Comparison of ENCODE assay signal across 10 cellular contexts in genomic region chr3:23712095-23712494, GRCh38.
A peak's percentile ranks its signal among the peaks of the same experiment; 100 is the strongest.
DNase-seq lines count a peak whose midpoint lies in the region; ATAC-seq and TF ChIP-seq lines count a peak whose summit lies in the region.
"Had no signal": no experiment of that assay in that cellular context is flagged by ENCODE, and none has a peak within 500 bp of the region (broad histone marks: within the 10 kb centered on the region; RNA-seq: fewer than 3 reads in every experiment).

No MANE protein-coding gene starts in this region.

- H3K27me3 ChIP-seq in heart right ventricle = no peaks in the 10 kb centered on the region

- TF ChIP-seq CTCF in heart right ventricle (IDR thresholded peaks at IDR 0.05) (no peak), MCF 10A (IDR thresholded peaks at IDR 0.05; ENCODE audit: unreplicated experiment) (no peak)

- ATAC-seq in GM18498 (IDR thresholded peaks at IDR 0.05; ENCODE audit: unreplicated experiment) (peak; percentile 91), GM21576 (IDR thresholded peaks at IDR 0.05; ENCODE audit: unreplicated experiment) (peak; percentile 88), HG03442 (IDR thresholded peaks at IDR 0.05; ENCODE audit: unreplicated experiment) (peak; percentile 93), heart right ventricle (peak in 3 of 8 donors; percentile 6 to 12 (median 7))

- H3K27me3 Mint-ChIP-seq in MCF 10A (ENCODE audit: insufficient read depth, unreplicated experiment) = no peaks in the 10 kb centered on the region

- POLR2A ChIA-PET in MCF 10A (lab: Yijun Ruan, JAX) = no interaction called here

- H3K27ac Mint-ChIP-seq in MCF 10A (ENCODE audit: low read depth, unreplicated experiment) = no peak overlapping the region
- H3K27ac Mint-ChIP-seq: activated naive CD8-positive, alpha-beta T cell treated with anti-CD3 and anti-CD28 coated beads, Interleukin-2, amount 10 ng/mL, durations not matched to agents 7 days and 5 days had no signal

- H3K4me3 ChIP-seq in heart right ventricle = peak overlapping the region in 5 of 10 donors; percentile 8 to 20 (median 10)

- peak overlapping the region in 8 of 10 donors; percentile 12 to 78 (median 65) for H3K27ac ChIP-seq in heart right ventricle

- 72 to 78% methylated on average over 6 of the region's 6 CpGs for WGBS in heart right ventricle, 2 donors

- H3K4me3 Mint-ChIP-seq in MCF 10A (ENCODE audit: unreplicated experiment) = no peak overlapping the region
- H3K4me3 Mint-ChIP-seq: activated naive CD8-positive, alpha-beta T cell treated with anti-CD3 and anti-CD28 coated beads, Interleukin-2, amount 10 ng/mL, durations not matched to agents 7 days and 5 days had no signal

- peaks cover 0 to 9% (median 0%) of the 10 kb centered on the region in 11 donors for H3K9me3 ChIP-seq in heart right ventricle

- H3K9me3 Mint-ChIP-seq in MCF 10A (ENCODE audit: unreplicated experiment) = no peaks in the 10 kb centered on the region
- H3K9me3 Mint-ChIP-seq: activated naive CD8-positive, alpha-beta T cell treated with anti-CD3 and anti-CD28 coated beads, Interleukin-2, amount 10 ng/mL, durations not matched to agents 7 days and 5 days had no signal

- CTCF ChIA-PET in MCF 10A (lab: Yijun Ruan, JAX) = no interaction called here

- H3K4me1 ChIP-seq in heart right ventricle = peaks cover 0 to 35% (median 4%) of the 10 kb centered on the region in 9 donors

- no peak for DNase-seq in heart right ventricle
- no peak for DNase-seq in UCSD-AML1 (lab: John Stamatoyannopoulos, UW; ENCODE audit: unreplicated experiment)
- no peak for DNase-seq in NCI-H2227 (lab: John Stamatoyannopoulos, UW; ENCODE audit: unreplicated experiment)
- no peak for DNase-seq in NCI-H446 (lab: John Stamatoyannopoulos, UW)
- DNase-seq in MCF 10A (ENCODE audit: unreplicated experiment) = no peak
- DNase-seq: activated naive CD8-positive, alpha-beta T cell treated with anti-CD3 and anti-CD28 coated beads, Interleukin-2, amount 10 ng/mL, durations not matched to agents 7 days and 5 days; foreskin melanocyte had no signal

- H3K36me3 Mint-ChIP-seq in MCF 10A (ENCODE audit: insufficient read depth, unreplicated experiment) = no peaks in the 10 kb centered on the region
- H3K36me3 Mint-ChIP-seq: activated naive CD8-positive, alpha-beta T cell treated with anti-CD3 and anti-CD28 coated beads, Interleukin-2, amount 10 ng/mL, durations not matched to agents 7 days and 5 days had no signal

- intact Hi-C loops in heart right ventricle (cut with DNase I) (no loop called here), MCF 10A (cut with micrococcal nuclease) (no loop called here)

- no peaks in the 10 kb centered on the region for H3K36me3 ChIP-seq in heart right ventricle

- no TSS peak for BruUV-seq in MCF 10A (replicated peaks; lab: Mats Ljungman, UMichigan)

- peaks cover 8% of the 10 kb centered on the region for H3K4me1 Mint-ChIP-seq in MCF 10A (ENCODE audit: insufficient read depth, unreplicated experiment)
- H3K4me1 Mint-ChIP-seq: activated naive CD8-positive, alpha-beta T cell treated with anti-CD3 and anti-CD28 coated beads, Interleukin-2, amount 10 ng/mL, durations not matched to agents 7 days and 5 days had no signal
